ENCODE assay signal across 36 cellular contexts in the genomic region with DNA sequence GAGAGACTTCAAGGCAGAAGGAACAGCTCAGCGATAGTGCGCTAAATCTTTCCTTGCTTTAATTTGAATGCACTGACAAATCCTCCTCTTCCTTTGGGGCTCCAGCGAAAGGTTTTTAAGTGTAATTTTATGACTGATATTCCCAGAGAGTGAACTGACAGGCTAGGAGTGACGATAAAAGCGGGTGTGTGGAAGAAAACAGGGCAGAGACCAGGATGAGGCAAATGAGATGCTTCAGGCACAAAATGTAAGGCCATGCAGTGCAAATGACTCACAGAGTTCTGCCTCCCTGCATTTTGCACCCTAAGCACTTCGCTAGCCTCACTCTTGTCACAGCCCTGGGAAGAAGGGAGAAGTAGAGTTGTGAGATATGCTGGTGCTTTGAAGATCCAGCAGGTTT. TPM values are rescaled to one million over a fixed set of nuclear protein-coding genes. Genes with fewer than 3 reads are reported as not detected.
"Had no signal": no experiment of that assay in that cellular context is flagged by ENCODE, and none has a peak within 500 bp of the region (broad histone marks: within the 10 kb centered on the region; RNA-seq: fewer than 3 reads in every experiment).

No MANE protein-coding gene starts in this region.

- DNase-seq: activated B cell treated with CpG ODN at 0.5 μM for 24 hours; activated CD4-positive, alpha-beta memory T cell treated with anti-CD3 and anti-CD28 coated beads for 36 hours; activated CD4-positive, alpha-beta T cell treated with anti-CD3 and anti-CD28 coated beads for 4 hours; activated CD4-positive, alpha-beta T cell treated with anti-CD3 and anti-CD28 coated beads, Interleukin-2, amount 10 ng/mL, durations not matched to agents 24 days and 14 days; activated CD4-positive, alpha-beta T cell treated with anti-CD3 and anti-CD28 coated beads, Interleukin-2, amount 50 U/mL, for 1 hour; activated CD4-positive, alpha-beta T cell treated with anti-CD3 and anti-CD28 coated beads, Interleukin-2, amount 50 U/mL, for 4 hours; activated CD4-positive, CD25-positive, alpha-beta regulatory T cell treated with anti-CD3 and anti-CD28 coated beads, Interleukin-2, amount 50 U/mL, for 72 hours; activated CD8-positive, alpha-beta memory T cell treated with anti-CD3 and anti-CD28 coated beads, Interleukin-2, amount 50 U/mL, for 4 hours; activated CD8-positive, alpha-beta T cell treated with anti-CD3 and anti-CD28 coated beads for 36 hours; activated effector memory CD4-positive, alpha-beta T cell treated with anti-CD3 and anti-CD28 coated beads, Interleukin-2, amount 50 U/mL, for 16 hours; activated gamma-delta T cell treated with Interleukin-2 at 50 U/mL for 16 hours; activated naive CD4-positive, alpha-beta T cell; activated naive CD4-positive, alpha-beta T cell treated with anti-CD3 and anti-CD28 coated beads for 36 hours; activated naive CD4-positive, alpha-beta T cell treated with anti-CD3 and anti-CD28 coated beads, Interleukin-2, amount 50 U/mL, for 16 hours; activated naive CD8-positive, alpha-beta T cell treated with anti-CD3 and anti-CD28 coated beads for 36 hours; activated T-cell treated with anti-CD3 and anti-CD28 coated beads for 4 hours; activated T-cell treated with anti-CD3 and anti-CD28 coated beads, Interleukin-2, amount 50 U/mL, for 1 hour; activated T-cell treated with anti-CD3 and anti-CD28 coated beads, Interleukin-2, amount 50 U/mL, for 4 hours; activated T-cell treated with anti-CD3 and anti-CD28 coated beads, Interleukin-2, amount 50 U/mL, for 72 hours; adrenal gland; amniotic stem cell; aorta; body of pancreas; brain microvascular endothelial cell; central memory CD4-positive, alpha-beta T cell; T-helper 1 cell; T-helper 2 cell; T-helper 9 cell had no signal

- H3K27ac Mint-ChIP-seq: activated B cell treated with CpG ODN at 0.5 μM for 24 hours; activated CD4-positive, alpha-beta memory T cell treated with anti-CD3 and anti-CD28 coated beads for 36 hours; activated CD4-positive, alpha-beta T cell treated with anti-CD3 and anti-CD28 coated beads, Interleukin-2, amount 10 ng/mL, durations not matched to agents 24 days and 14 days; activated CD8-positive, alpha-beta T cell treated with anti-CD3 and anti-CD28 coated beads for 36 hours; activated naive CD4-positive, alpha-beta T cell treated with anti-CD3 and anti-CD28 coated beads for 36 hours; activated naive CD4-positive, alpha-beta T cell treated with anti-CD3 and anti-CD28 coated beads, Interleukin-2, amount 50 U/mL, for 72 hours; activated naive CD8-positive, alpha-beta T cell treated with anti-CD3 and anti-CD28 coated beads for 36 hours; activated T-helper 1 cell treated with anti-CD3 and anti-CD28 coated beads, Interleukin-12 subunit alpha, Interleukin-12 subunit beta, Interleukin-2, Interleukin-4 antibody, amounts not matched to agents 30 ng/mL and 10 ng/mL and 1 ng/mL, durations not matched to agents 14 hours and 24 hours and 36 hours; activated T-helper 17 cell treated with anti-CD3 and anti-CD28 coated beads, Interleukin-2, amount 50 U/mL, for 72 hours; T-helper 1 cell treated with Interleukin-12 subunit alpha and Interleukin-12 subunit beta and Interleukin-4 antibody, amounts not matched to agents 30 μg/mL and 1 μg/mL, for 36 hours; T-helper 2 cell treated with Interferon-gamma antibody and Interleukin-4, amounts not matched to agents 5 μg/mL and 100 μg/mL, for 36 hours had no signal

- H3K9me3 ChIP-seq: adrenal gland, body of pancreas, breast epithelium had no signal

- H3K27me3 ChIP-seq: adrenal gland, body of pancreas, brain microvascular endothelial cell, breast epithelium had no signal

- H3K4me3 ChIP-seq: adrenal gland, body of pancreas, breast epithelium had no signal

- H3K4me3 Mint-ChIP-seq: activated B cell treated with CpG ODN at 0.5 μM for 24 hours; activated CD4-positive, alpha-beta memory T cell treated with anti-CD3 and anti-CD28 coated beads for 36 hours; activated CD4-positive, alpha-beta T cell treated with anti-CD3 and anti-CD28 coated beads, Interleukin-2, amount 10 ng/mL, durations not matched to agents 24 days and 14 days; activated CD8-positive, alpha-beta T cell treated with anti-CD3 and anti-CD28 coated beads for 36 hours; activated naive CD4-positive, alpha-beta T cell treated with anti-CD3 and anti-CD28 coated beads for 36 hours; activated naive CD8-positive, alpha-beta T cell treated with anti-CD3 and anti-CD28 coated beads for 36 hours; activated T-cell treated with anti-CD3 and anti-CD28 coated beads, Interleukin-2, amount 50 U/mL, for 4 hours; activated T-cell treated with anti-CD3 and anti-CD28 coated beads, Interleukin-2, amount 50 U/mL, for 72 hours; activated T-helper 1 cell treated with anti-CD3 and anti-CD28 coated beads, Interleukin-12 subunit alpha, Interleukin-12 subunit beta, Interleukin-2, Interleukin-4 antibody, amounts not matched to agents 30 ng/mL and 10 ng/mL and 1 ng/mL, durations not matched to agents 14 hours and 24 hours and 36 hours; activated T-helper 17 cell treated with anti-CD3 and anti-CD28 coated beads, Interleukin-2, amount 50 U/mL, for 72 hours; T-helper 1 cell treated with Interleukin-12 subunit alpha and Interleukin-12 subunit beta and Interleukin-4 antibody, amounts not matched to agents 30 μg/mL and 1 μg/mL, for 36 hours; T-helper 2 cell treated with Interferon-gamma antibody and Interleukin-4, amounts not matched to agents 5 μg/mL and 100 μg/mL, for 36 hours had no signal

- H3K4me1 Mint-ChIP-seq: activated CD4-positive, alpha-beta T cell treated with anti-CD3 and anti-CD28 coated beads, Interleukin-2, amount 10 ng/mL, durations not matched to agents 24 days and 14 days; activated naive CD8-positive, alpha-beta T cell treated with anti-CD3 and anti-CD28 coated beads for 36 hours; activated T-helper 17 cell treated with anti-CD3 and anti-CD28 coated beads, Interleukin-2, amount 50 U/mL, for 72 hours had no signal

- H3K9me3 Mint-ChIP-seq: activated B cell treated with CpG ODN at 0.5 μM for 24 hours; activated CD4-positive, alpha-beta memory T cell treated with anti-CD3 and anti-CD28 coated beads for 36 hours; activated CD4-positive, alpha-beta T cell treated with anti-CD3 and anti-CD28 coated beads, Interleukin-2, amount 10 ng/mL, durations not matched to agents 24 days and 14 days; activated CD8-positive, alpha-beta T cell treated with anti-CD3 and anti-CD28 coated beads for 36 hours; activated naive CD4-positive, alpha-beta T cell treated with anti-CD3 and anti-CD28 coated beads for 36 hours; activated naive CD4-positive, alpha-beta T cell treated with anti-CD3 and anti-CD28 coated beads, Interleukin-2, amount 50 U/mL, for 72 hours; activated naive CD8-positive, alpha-beta T cell treated with anti-CD3 and anti-CD28 coated beads for 36 hours; activated T-cell treated with anti-CD3 and anti-CD28 coated beads, Interleukin-2, amount 50 U/mL, for 4 hours; activated T-cell treated with anti-CD3 and anti-CD28 coated beads, Interleukin-2, amount 50 U/mL, for 72 hours; activated T-helper 1 cell treated with anti-CD3 and anti-CD28 coated beads, Interleukin-12 subunit alpha, Interleukin-12 subunit beta, Interleukin-2, Interleukin-4 antibody, amounts not matched to agents 30 ng/mL and 10 ng/mL and 1 ng/mL, durations not matched to agents 14 hours and 24 hours and 36 hours; activated T-helper 17 cell treated with anti-CD3 and anti-CD28 coated beads, Interleukin-2, amount 50 U/mL, for 72 hours; T-helper 1 cell treated with Interleukin-12 subunit alpha and Interleukin-12 subunit beta and Interleukin-4 antibody, amounts not matched to agents 30 μg/mL and 1 μg/mL, for 36 hours; T-helper 2 cell treated with Interferon-gamma antibody and Interleukin-4, amounts not matched to agents 5 μg/mL and 100 μg/mL, for 36 hours had no signal

- ATAC-seq: activated CD8-positive, alpha-beta T cell treated with anti-CD3 and anti-CD28 coated beads for 36 hours; activated naive CD4-positive, alpha-beta T cell treated with anti-CD3 and anti-CD28 coated beads, Interleukin-2, amount 50 U/mL, for 72 hours; activated T-cell treated with anti-CD3 and anti-CD28 coated beads, Interleukin-2, amount 50 U/mL, for 4 hours; activated T-cell treated with anti-CD3 and anti-CD28 coated beads, Interleukin-2, amount 50 U/mL, for 72 hours; activated T-helper 17 cell treated with anti-CD3 and anti-CD28 coated beads, Interleukin-2, amount 50 U/mL, for 72 hours; body of pancreas had no signal

- H3K4me1 ChIP-seq: adrenal gland, body of pancreas, breast epithelium had no signal

- H3K27ac ChIP-seq: adrenal gland, body of pancreas, brain microvascular endothelial cell, breast epithelium, VCaP had no signal

- H3K36me3 ChIP-seq: adrenal gland, brain microvascular endothelial cell, breast epithelium had no signal

- H3K27me3 Mint-ChIP-seq: activated B cell treated with CpG ODN at 0.5 μM for 24 hours; activated CD4-positive, alpha-beta memory T cell treated with anti-CD3 and anti-CD28 coated beads for 36 hours; activated CD4-positive, alpha-beta T cell treated with anti-CD3 and anti-CD28 coated beads, Interleukin-2, amount 10 ng/mL, durations not matched to agents 24 days and 14 days; activated CD8-positive, alpha-beta T cell treated with anti-CD3 and anti-CD28 coated beads for 36 hours; activated naive CD8-positive, alpha-beta T cell treated with anti-CD3 and anti-CD28 coated beads for 36 hours; activated T-helper 17 cell treated with anti-CD3 and anti-CD28 coated beads, Interleukin-2, amount 50 U/mL, for 72 hours had no signal

RNA-seq across cellular contexts. Expression of a gene that starts 54.1 kb away (rescaled TPM):
- total RNA-seq: activated B cell treated with CpG ODN at 0.5 μM for 24 hours; activated CD4-positive, alpha-beta memory T cell treated with anti-CD3 and anti-CD28 coated beads for 36 hours; activated CD4-positive, alpha-beta T cell treated with anti-CD3 and anti-CD28 coated beads, Interleukin-2, amount 10 ng/mL, durations not matched to agents 24 days and 14 days; activated CD8-positive, alpha-beta T cell treated with anti-CD3 and anti-CD28 coated beads for 36 hours; activated naive CD4-positive, alpha-beta T cell treated with anti-CD3 and anti-CD28 coated beads for 36 hours; activated naive CD4-positive, alpha-beta T cell treated with anti-CD3 and anti-CD28 coated beads, Interleukin-2, amount 50 U/mL, for 72 hours; activated naive CD8-positive, alpha-beta T cell treated with anti-CD3 and anti-CD28 coated beads for 36 hours; activated T-helper 1 cell treated with anti-CD3 and anti-CD28 coated beads, Interleukin-12 subunit alpha, Interleukin-12 subunit beta, Interleukin-2, Interleukin-4 antibody, amounts not matched to agents 30 ng/mL and 10 ng/mL and 1 ng/mL, durations not matched to agents 14 hours and 24 hours and 36 hours; activated T-helper 17 cell treated with anti-CD3 and anti-CD28 coated beads, Interleukin-2, amount 50 U/mL, for 72 hours; adrenal gland; body of pancreas; cardiac septum had no signal
